In the genomic region with DNA sequence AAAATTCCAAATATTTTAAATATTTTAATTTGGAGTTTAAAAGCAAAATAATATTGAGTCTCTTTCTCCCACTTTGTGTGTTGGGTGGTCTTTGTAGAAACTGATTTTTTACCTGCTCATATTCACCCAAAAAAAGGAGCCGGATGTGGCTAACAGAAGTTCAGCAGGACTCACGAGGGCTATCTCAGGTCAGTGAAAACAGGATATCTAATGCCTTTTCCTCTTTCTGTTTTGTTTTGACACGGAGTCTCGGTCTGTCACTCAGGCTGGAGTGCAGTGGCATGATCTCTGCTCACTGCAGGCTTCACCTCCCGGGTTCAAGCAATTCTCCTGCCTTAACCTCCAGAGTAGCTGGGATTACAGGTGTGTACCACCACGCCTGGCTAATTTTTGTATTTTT, we compare ENCODE assay signal across 1 cellular context.
TF ChIP-seq lines count a peak whose summit lies in the region.

No MANE protein-coding gene starts in this region.

TF ChIP-seq in SK-N-SH treated with all-trans-retinoic acid at 6 μM for 48 hours, 23 proteins besides CTCF, POLR2A, EP300 and RAD21 (continued from another document):
- TF ChIP-seq, protein P1, sequence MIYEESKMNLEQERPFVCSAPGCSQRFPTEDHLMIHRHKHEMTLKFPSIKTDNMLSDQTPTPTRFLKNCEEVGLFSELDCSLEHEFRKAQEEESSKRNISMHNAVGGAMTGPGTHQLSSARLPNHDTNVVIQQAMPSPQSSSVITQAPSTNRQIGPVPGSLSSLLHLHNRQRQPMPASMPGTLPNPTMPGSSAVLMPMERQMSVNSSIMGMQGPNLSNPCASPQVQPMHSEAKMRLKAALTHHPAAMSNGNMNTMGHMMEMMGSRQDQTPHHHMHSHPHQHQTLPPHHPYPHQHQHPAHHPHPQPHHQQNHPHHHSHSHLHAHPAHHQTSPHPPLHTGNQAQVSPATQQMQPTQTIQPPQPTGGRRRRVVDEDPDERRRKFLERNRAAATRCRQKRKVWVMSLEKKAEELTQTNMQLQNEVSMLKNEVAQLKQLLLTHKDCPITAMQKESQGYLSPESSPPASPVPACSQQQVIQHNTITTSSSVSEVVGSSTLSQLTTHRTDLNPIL (CRISPR knock-in tag; IDR thresholded peaks at IDR 0.05; ENCODE audit: low read depth): no peak
- TF ChIP-seq ARNTL (CRISPR knock-in tag; IDR thresholded peaks at IDR 0.05; ENCODE audit: borderline replicate concordance, low read depth) (no peak), CSDC2 (CRISPR knock-in tag; IDR thresholded peaks at IDR 0.05) (no peak)
